In the genomic region with DNA sequence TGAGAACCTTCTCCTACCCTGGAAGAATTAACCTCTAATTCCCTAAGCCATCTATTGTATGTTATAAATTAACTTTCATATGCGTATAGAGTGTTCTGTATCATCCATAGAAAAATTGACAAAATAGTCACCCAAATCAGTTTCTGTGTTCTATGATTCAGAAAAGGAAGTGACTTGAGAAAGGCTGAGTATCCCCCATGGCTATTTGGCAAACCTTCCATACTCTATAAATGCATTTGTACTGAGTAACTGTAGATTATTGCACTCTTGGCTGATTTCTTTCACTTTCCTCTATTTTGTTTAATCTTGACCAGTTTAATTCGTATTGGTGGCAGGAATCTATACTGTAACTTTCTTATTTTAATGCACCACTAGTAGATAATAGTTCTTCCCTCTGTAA, we compare ENCODE assay signal across 21 cellular contexts.
DNase-seq lines count a peak whose midpoint lies in the region; ATAC-seq and TF ChIP-seq lines count a peak whose summit lies in the region.
"Had no signal": no experiment of that assay in that cellular context is flagged by ENCODE, and none has a peak within 500 bp of the region (broad histone marks: within the 10 kb centered on the region; RNA-seq: fewer than 3 reads in every experiment).

No MANE protein-coding gene starts in this region.

- H2AFZ ChIP-seq in osteoblast (ENCODE audit: low read length): peak overlapping the region; percentile 62
- H2AFZ ChIP-seq: parathyroid adenoma had no signal

- H3K27ac ChIP-seq in RWPE1 (no peak overlapping the region), osteoblast (ENCODE audit: low read depth, low read length) (peak overlapping the region; percentile 92)
- H3K27ac ChIP-seq: heart left ventricle, parathyroid adenoma, skin epidermis, uterus had no signal

- CTCF ChIA-PET in RWPE1 (lab: Yijun Ruan, JAX): no interaction called here
- CTCF ChIA-PET in activated naive CD4-positive, alpha-beta T cell treated with anti-CD3 and anti-CD28 coated beads, Interleukin-2, amount 10 ng/mL, durations not matched to agents 7 days and 5 days (lab: Charles Lee): no interaction called here

- ATAC-seq in esophagus mucosa: peak; percentile 22
- no peak for ATAC-seq in HG02840 (IDR thresholded peaks at IDR 0.05; ENCODE audit: low FRiP score, unreplicated experiment)
- ATAC-seq: HCT116; heart left ventricle; naive thymus-derived CD8-positive, alpha-beta T cell; Panc1 had no signal

- H3K36me3 Mint-ChIP-seq in activated naive CD4-positive, alpha-beta T cell treated with anti-CD3 and anti-CD28 coated beads, Interleukin-2, amount 10 ng/mL, durations not matched to agents 7 days and 5 days: no peaks in the 10 kb centered on the region
- H3K36me3 Mint-ChIP-seq: naive thymus-derived CD8-positive, alpha-beta T cell had no signal

- no peak overlapping the region for H3K27ac Mint-ChIP-seq in activated naive CD4-positive, alpha-beta T cell treated with anti-CD3 and anti-CD28 coated beads, Interleukin-2, amount 10 ng/mL, durations not matched to agents 7 days and 5 days
- H3K27ac Mint-ChIP-seq: activated CD4-positive, alpha-beta T cell treated with anti-CD3 and anti-CD28 coated beads, Interleukin-2, amount 10 ng/mL, durations not matched to agents 7 days and 5 days had no signal

- no peaks in the 10 kb centered on the region for H3K79me2 ChIP-seq in osteoblast (ENCODE audit: insufficient read depth, low read length)
- H3K79me2 ChIP-seq: parathyroid adenoma had no signal

- no peaks in the 10 kb centered on the region for H3K36me3 ChIP-seq in osteoblast (ENCODE audit: insufficient read depth, low read length)
- H3K36me3 ChIP-seq: heart left ventricle, uterus had no signal

- no peak overlapping the region for H3K4me3 Mint-ChIP-seq in activated naive CD4-positive, alpha-beta T cell treated with anti-CD3 and anti-CD28 coated beads, Interleukin-2, amount 10 ng/mL, durations not matched to agents 7 days and 5 days
- H3K4me3 Mint-ChIP-seq: activated CD4-positive, alpha-beta T cell treated with anti-CD3 and anti-CD28 coated beads, Interleukin-2, amount 10 ng/mL, durations not matched to agents 7 days and 5 days; naive thymus-derived CD8-positive, alpha-beta T cell had no signal

- H3K4me3 ChIP-seq in osteoblast (ENCODE audit: insufficient read depth, low read length): peak overlapping the region; percentile 27
- H3K4me3 ChIP-seq: heart left ventricle, skin epidermis, uterus had no signal

- no peaks in the 10 kb centered on the region for H3K27me3 Mint-ChIP-seq in activated naive CD4-positive, alpha-beta T cell treated with anti-CD3 and anti-CD28 coated beads, Interleukin-2, amount 10 ng/mL, durations not matched to agents 7 days and 5 days

- no peaks in the 10 kb centered on the region for H4K20me1 ChIP-seq in osteoblast (ENCODE audit: insufficient read depth, low read length)

- TF ChIP-seq CTCF in RWPE1 (conservative IDR thresholded peaks at IDR 0.05; ENCODE audit: low read depth) (no peak), osteoblast (IDR thresholded peaks at IDR 0.05; ENCODE audit: extremely low read depth, low read depth, low read length) (no peak)

- H3K9me3 ChIP-seq in osteoblast (ENCODE audit: low read depth, low read length): no peaks in the 10 kb centered on the region
- H3K9me3 ChIP-seq: heart left ventricle, uterus had no signal

- peaks cover 17% of the 10 kb centered on the region for H3K4me1 ChIP-seq in osteoblast (ENCODE audit: insufficient read depth, low read length)
- H3K4me1 ChIP-seq: heart left ventricle, uterus had no signal

- H3K4me2 ChIP-seq in osteoblast (ENCODE audit: insufficient read depth, low read length): peak overlapping the region; percentile 68

- H3K9me3 Mint-ChIP-seq in activated naive CD4-positive, alpha-beta T cell treated with anti-CD3 and anti-CD28 coated beads, Interleukin-2, amount 10 ng/mL, durations not matched to agents 7 days and 5 days: no peaks in the 10 kb centered on the region
- H3K9me3 Mint-ChIP-seq: activated CD4-positive, alpha-beta T cell treated with anti-CD3 and anti-CD28 coated beads, Interleukin-2, amount 10 ng/mL, durations not matched to agents 7 days and 5 days had no signal

- DNase-seq in ELR (ENCODE audit: low read depth) (peak; percentile 85), RWPE1 (ENCODE audit: low spot score) (peak; percentile 37), osteoblast (ENCODE audit: insufficient read length, low spot score, missing footprints) (no peak), AG08396 (ENCODE audit: low spot score) (no peak), activated gamma-delta T cell (lab: John Stamatoyannopoulos, UW) (no peak)
- no peak for DNase-seq in activated naive CD4-positive, alpha-beta T cell treated with anti-CD3 and anti-CD28 coated beads, Interleukin-2, amount 10 ng/mL, durations not matched to agents 7 days and 5 days
- DNase-seq: activated CD4-positive, alpha-beta T cell treated with anti-CD3 and anti-CD28 coated beads, Interleukin-2, amount 10 ng/mL, durations not matched to agents 7 days and 5 days; heart left ventricle; islet precursor cell; naive thymus-derived CD8-positive, alpha-beta T cell; NCI-H1417 treated with DMSO at 0.1 percent for 48 hours; NCI-H2171 treated with DMSO at 0.1 percent for 48 hours; stimulated activated CD4-positive, alpha-beta T cell treated with anti-CD3 and anti-CD28 coated beads, Interleukin-4, amount 100 ng/mL, for 24 hours; substantia nigra; uterus had no signal

- POLR2A ChIA-PET in RWPE1 (lab: Yijun Ruan, JAX; ENCODE audit: low non-redundant PET): no interaction called here

- H3K27me3 ChIP-seq in osteoblast (ENCODE audit: insufficient read depth, low read length): no peaks in the 10 kb centered on the region
- H3K27me3 ChIP-seq: uterus had no signal

- H3K4me1 Mint-ChIP-seq in activated naive CD4-positive, alpha-beta T cell treated with anti-CD3 and anti-CD28 coated beads, Interleukin-2, amount 10 ng/mL, durations not matched to agents 7 days and 5 days: no peaks in the 10 kb centered on the region
- H3K4me1 Mint-ChIP-seq: activated CD4-positive, alpha-beta T cell treated with anti-CD3 and anti-CD28 coated beads, Interleukin-2, amount 10 ng/mL, durations not matched to agents 7 days and 5 days; naive thymus-derived CD8-positive, alpha-beta T cell had no signal

Comparison
In these comparisons a context has a peak if more than half of its experiments do, and no peak if none do; other contexts are left out.
1. DNase-seq: peak in ELR (single experiment) and RWPE1 (single experiment); none in osteoblast (single experiment), activated naive CD4-positive, alpha-beta T cell treated with anti-CD3 and anti-CD28 coated beads, Interleukin-2, amount 10 ng/mL, durations not matched to agents 7 days and 5 days (single experiment), AG08396 (single experiment) and activated gamma-delta T cell (single experiment).